In the genomic region with DNA sequence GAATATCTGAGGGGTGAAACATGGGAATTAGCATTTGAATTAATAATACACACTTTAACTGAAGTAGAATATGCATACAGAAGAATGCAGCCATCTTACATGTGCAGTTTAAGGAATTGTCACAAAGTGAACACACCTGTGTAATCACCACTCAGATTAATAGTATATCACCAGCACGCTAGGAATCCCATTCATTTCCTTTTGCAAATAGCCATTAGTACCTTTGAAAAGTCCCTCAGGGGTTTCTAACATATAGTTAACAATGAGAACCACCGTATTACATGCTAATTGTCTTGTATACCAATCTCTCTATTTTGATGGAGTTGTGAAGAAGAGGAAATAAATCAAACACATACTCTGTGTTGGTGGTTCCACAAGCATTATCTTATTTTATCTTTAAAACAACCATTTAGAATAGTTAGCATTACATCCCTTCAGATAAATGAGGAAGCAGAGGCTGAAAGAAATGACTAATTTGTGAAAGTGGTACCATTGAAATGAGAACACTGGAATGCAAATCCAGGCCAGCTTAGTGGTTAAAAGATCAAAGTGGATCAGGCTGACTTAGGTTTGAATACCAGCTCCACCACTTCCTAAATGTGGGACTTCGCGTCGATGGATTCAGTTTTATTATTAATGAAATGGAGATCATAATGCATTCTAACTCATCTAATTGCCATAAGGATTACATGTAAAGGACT, we compare ENCODE assay signal across 1 cellular context.
A peak's percentile ranks its signal among the peaks of the same experiment; 100 is the strongest.
TF ChIP-seq lines count a peak whose summit lies in the region.

No MANE protein-coding gene starts in this region.

TF ChIP-seq in GM12878, 131 proteins besides CTCF, POLR2A, EP300 and RAD21 (continued from another document):
- TF ChIP-seq POLR2AphosphoS5 (IDR thresholded peaks at IDR 0.05; ENCODE audit: low read length) (no peak), PML (IDR thresholded peaks at IDR 0.05; ENCODE audit: low read length) (no peak), SRF (IDR thresholded peaks at IDR 0.05; ENCODE audit: low read depth in 2 of 2, low read length in 2 of 2) (no peak), ATF7 (IDR thresholded peaks at IDR 0.05; ENCODE audit: low read depth) (peak; percentile 61), ZBED1 (IDR thresholded peaks at IDR 0.05; ENCODE audit: borderline replicate concordance) (0 out of 2 replicates have a peak, but pooled peaks have one; percentile 19), CHD1 (IDR thresholded peaks at IDR 0.05; ENCODE audit: low read depth, low read length) (no peak), NR2F1 (conservative IDR thresholded peaks at IDR 0.05) (peak; percentile 45; the same call in 1 of the 2 replicates), SMC3 (IDR thresholded peaks at IDR 0.05; ENCODE audit: borderline replicate concordance, low read length) (no peak), SIN3A (IDR thresholded peaks at IDR 0.05; ENCODE audit: low read depth, low read length) (no peak), KLF5 (IDR thresholded peaks at IDR 0.05; ENCODE audit: partially characterized antibody) (no peak), PAX8 (IDR thresholded peaks at IDR 0.05) (no peak), NR2C2 (IDR thresholded peaks at IDR 0.05; ENCODE audit: borderline replicate concordance, control insufficient read depth, insufficient read length, low read depth) (no peak), HDAC2 (IDR thresholded peaks at IDR 0.05) (no peak), ESRRA (IDR thresholded peaks at IDR 0.05; ENCODE audit: low read length) (no peak), FOS (IDR thresholded peaks at IDR 0.05; ENCODE audit: borderline replicate concordance, extremely low read depth, insufficient read length) (no peak), SKIL (IDR thresholded peaks at IDR 0.05; ENCODE audit: low read depth, poor library complexity, severe bottlenecking) (peak; percentile 62), HDAC6 (IDR thresholded peaks at IDR 0.05; ENCODE audit: unreplicated experiment) (no peak), LARP7 (IDR thresholded peaks at IDR 0.05) (no peak), FOXK2 (IDR thresholded peaks at IDR 0.05) (no peak), NFYA (IDR thresholded peaks at IDR 0.05; ENCODE audit: borderline replicate concordance, low read depth, low read length) (no peak), IRF4 (IDR thresholded peaks at IDR 0.05; ENCODE audit: low read depth, low read length) (no peak), GATAD2B (conservative IDR thresholded peaks at IDR 0.05; ENCODE audit: low read depth) (0 out of 2 replicates have a peak, but pooled peaks have one; percentile 41), RUNX3 (IDR thresholded peaks at IDR 0.05; ENCODE audit: low read length) (peak; percentile 87), POU2F2 (IDR thresholded peaks at IDR 0.05; ENCODE audit: borderline replicate concordance, low read depth, low read length) (peak; percentile 82; the same call in 1 of the 3 replicates), MYB (IDR thresholded peaks at IDR 0.05; ENCODE audit: borderline replicate concordance, low read depth, low read length) (no peak), STAT3 (IDR thresholded peaks at IDR 0.05; ENCODE audit: low read depth, low read length) (no peak)
- TF ChIP-seq, protein P1, sequence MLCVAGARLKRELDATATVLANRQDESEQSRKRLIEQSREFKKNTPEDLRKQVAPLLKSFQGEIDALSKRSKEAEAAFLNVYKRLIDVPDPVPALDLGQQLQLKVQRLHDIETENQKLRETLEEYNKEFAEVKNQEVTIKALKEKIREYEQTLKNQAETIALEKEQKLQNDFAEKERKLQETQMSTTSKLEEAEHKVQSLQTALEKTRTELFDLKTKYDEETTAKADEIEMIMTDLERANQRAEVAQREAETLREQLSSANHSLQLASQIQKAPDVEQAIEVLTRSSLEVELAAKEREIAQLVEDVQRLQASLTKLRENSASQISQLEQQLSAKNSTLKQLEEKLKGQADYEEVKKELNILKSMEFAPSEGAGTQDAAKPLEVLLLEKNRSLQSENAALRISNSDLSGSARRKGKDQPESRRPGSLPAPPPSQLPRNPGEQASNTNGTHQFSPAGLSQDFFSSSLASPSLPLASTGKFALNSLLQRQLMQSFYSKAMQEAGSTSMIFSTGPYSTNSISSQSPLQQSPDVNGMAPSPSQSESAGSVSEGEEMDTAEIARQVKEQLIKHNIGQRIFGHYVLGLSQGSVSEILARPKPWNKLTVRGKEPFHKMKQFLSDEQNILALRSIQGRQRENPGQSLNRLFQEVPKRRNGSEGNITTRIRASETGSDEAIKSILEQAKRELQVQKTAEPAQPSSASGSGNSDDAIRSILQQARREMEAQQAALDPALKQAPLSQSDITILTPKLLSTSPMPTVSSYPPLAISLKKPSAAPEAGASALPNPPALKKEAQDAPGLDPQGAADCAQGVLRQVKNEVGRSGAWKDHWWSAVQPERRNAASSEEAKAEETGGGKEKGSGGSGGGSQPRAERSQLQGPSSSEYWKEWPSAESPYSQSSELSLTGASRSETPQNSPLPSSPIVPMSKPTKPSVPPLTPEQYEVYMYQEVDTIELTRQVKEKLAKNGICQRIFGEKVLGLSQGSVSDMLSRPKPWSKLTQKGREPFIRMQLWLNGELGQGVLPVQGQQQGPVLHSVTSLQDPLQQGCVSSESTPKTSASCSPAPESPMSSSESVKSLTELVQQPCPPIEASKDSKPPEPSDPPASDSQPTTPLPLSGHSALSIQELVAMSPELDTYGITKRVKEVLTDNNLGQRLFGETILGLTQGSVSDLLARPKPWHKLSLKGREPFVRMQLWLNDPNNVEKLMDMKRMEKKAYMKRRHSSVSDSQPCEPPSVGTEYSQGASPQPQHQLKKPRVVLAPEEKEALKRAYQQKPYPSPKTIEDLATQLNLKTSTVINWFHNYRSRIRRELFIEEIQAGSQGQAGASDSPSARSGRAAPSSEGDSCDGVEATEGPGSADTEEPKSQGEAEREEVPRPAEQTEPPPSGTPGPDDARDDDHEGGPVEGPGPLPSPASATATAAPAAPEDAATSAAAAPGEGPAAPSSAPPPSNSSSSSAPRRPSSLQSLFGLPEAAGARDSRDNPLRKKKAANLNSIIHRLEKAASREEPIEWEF (IDR thresholded peaks at IDR 0.05; ENCODE audit: insufficient replicate concordance, low read depth, low read length): peak; percentile 34
